In the genomic region with DNA sequence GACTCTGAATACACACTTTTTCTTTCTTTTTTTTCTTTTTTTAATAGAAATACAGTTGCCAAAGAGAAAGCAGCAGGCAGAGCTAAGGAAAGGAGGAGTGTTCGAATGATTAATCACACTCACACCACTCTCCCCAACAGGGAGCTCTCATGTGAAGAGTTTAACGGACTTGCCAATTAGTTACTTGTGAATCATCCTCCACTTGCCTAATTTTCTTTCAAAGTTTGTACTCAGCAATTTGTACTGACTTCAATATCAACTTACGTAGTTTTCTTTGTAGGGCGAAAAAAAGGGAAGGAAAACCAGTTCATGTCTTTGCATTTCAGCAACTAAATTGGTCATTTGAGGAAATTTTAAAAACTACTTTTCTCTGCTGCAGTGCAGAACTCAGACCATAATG, we compare ENCODE assay signal across 9 cellular contexts.
A peak's percentile ranks its signal among the peaks of the same experiment; 100 is the strongest.
DNase-seq lines count a peak whose midpoint lies in the region; TF ChIP-seq lines count a peak whose summit lies in the region.
"Had no signal": no experiment of that assay in that cellular context is flagged by ENCODE, and none has a peak within 500 bp of the region (broad histone marks: within the 10 kb centered on the region; RNA-seq: fewer than 3 reads in every experiment).

No MANE protein-coding gene starts in this region.

- no peaks in the 10 kb centered on the region for H3K9me3 ChIP-seq in GM23248 (ENCODE audit: low read depth)

- intact Hi-C loops in CD14-positive monocyte (cut with micrococcal nuclease) (loop anchor here (5.0 to 10.0 kb wide), 3 partner anchors 107 to 170 kb away; partner anchors contain the start of gene PIP4K2A (in 2 of the 2)), Calu3 (cut with micrococcal nuclease; ENCODE audit: unreplicated experiment) (no loop called here)

- H3K79me2 ChIP-seq in GM23248 (ENCODE audit: insufficient read depth): peaks cover 32% of the 10 kb centered on the region

- H3K36me3 ChIP-seq in GM23248 (ENCODE audit: low read depth): no peaks in the 10 kb centered on the region

- CTCF ChIA-PET in activated CD4-positive, alpha-beta memory T cell treated with anti-CD3 and anti-CD28 coated beads, Interleukin-2, amount 10 ng/mL, durations not matched to agents 7 days and 5 days (lab: Charles Lee): interaction anchor here (1.0 to 1.2 kb wide), 2 partner anchors 31 to 78 kb away, joined by 3 read pairs; no protein-coding TSS in a partner anchor
- CTCF ChIA-PET in Calu3 (lab: Charles Lee): interaction anchor here (0.9 kb wide), 1 partner anchor 10 kb away, joined by 4 read pairs; no protein-coding TSS in a partner anchor

- H3K4me1 Mint-ChIP-seq in CD14-positive monocyte: peaks cover 53% of the 10 kb centered on the region
- H3K4me1 Mint-ChIP-seq in activated CD4-positive, alpha-beta memory T cell treated with anti-CD3 and anti-CD28 coated beads, Interleukin-2, amount 10 ng/mL, durations not matched to agents 7 days and 5 days: peaks cover 77% of the 10 kb centered on the region
- H3K4me1 Mint-ChIP-seq in Calu3 (ENCODE audit: low read depth, unreplicated experiment): peaks cover 4% of the 10 kb centered on the region

- POLR2A ChIA-PET in activated CD4-positive, alpha-beta memory T cell treated with anti-CD3 and anti-CD28 coated beads, Interleukin-2, amount 10 ng/mL, durations not matched to agents 7 days and 5 days (lab: Charles Lee): interaction anchor here (1.1 to 4.6 kb wide), 6 partner anchors 10 to 602 kb away, joined by 3 to 22 read pairs (median 6); partner anchors contain the start of gene DNAJC1

- H3K27ac Mint-ChIP-seq in CD14-positive monocyte (peak overlapping the region; percentile 90 to 98 (median 96)), Calu3 (ENCODE audit: unreplicated experiment) (no peak overlapping the region)
- peak overlapping the region; percentile 84 for H3K27ac Mint-ChIP-seq in activated CD4-positive, alpha-beta memory T cell treated with anti-CD3 and anti-CD28 coated beads, Interleukin-2, amount 10 ng/mL, durations not matched to agents 7 days and 5 days

- peak overlapping the region; percentile 10 for H3K9ac ChIP-seq in GM23248

- no peak overlapping the region for H2AFZ ChIP-seq in GM23248

- H3K4me3 ChIP-seq in GM23248: peak overlapping the region; percentile 18

- H3K36me3 Mint-ChIP-seq in CD14-positive monocyte (peaks cover 55 to 56% of the 10 kb centered on the region in 2 donors), Calu3 (ENCODE audit: insufficient read depth, unreplicated experiment) (peaks cover 7% of the 10 kb centered on the region)
- peaks cover 71% of the 10 kb centered on the region for H3K36me3 Mint-ChIP-seq in activated CD4-positive, alpha-beta memory T cell treated with anti-CD3 and anti-CD28 coated beads, Interleukin-2, amount 10 ng/mL, durations not matched to agents 7 days and 5 days (ENCODE audit: low read depth)

- H3K4me1 ChIP-seq in GM23248 (ENCODE audit: insufficient read depth): peaks cover 17% of the 10 kb centered on the region

- peaks cover 0 to 3% (median 0%) of the 10 kb centered on the region in 7 donors for H3K9me3 Mint-ChIP-seq in CD14-positive monocyte
- H3K9me3 Mint-ChIP-seq in activated CD4-positive, alpha-beta memory T cell treated with anti-CD3 and anti-CD28 coated beads, Interleukin-2, amount 10 ng/mL, durations not matched to agents 7 days and 5 days: peaks cover 2% of the 10 kb centered on the region
- H3K9me3 Mint-ChIP-seq in Calu3 (ENCODE audit: low read depth, unreplicated experiment): no peaks in the 10 kb centered on the region

- H3K27me3 ChIP-seq in GM23248 (replicated peaks; ENCODE audit: insufficient read depth) (no peaks in the 10 kb centered on the region), layer of hippocampus (ENCODE audit: control insufficient read depth, insufficient read depth, low read length) (no peaks in the 10 kb centered on the region)

- no TSS peak for BruUV-seq in Calu3 (replicated peaks; lab: Mats Ljungman, UMichigan)

- H3F3A ChIP-seq in GM23248 (ENCODE audit: insufficient read depth): peaks cover 4% of the 10 kb centered on the region

- H3K4me3 Mint-ChIP-seq in CD14-positive monocyte: peak overlapping the region; percentile 51 to 82
- peak overlapping the region; percentile 28 for H3K4me3 Mint-ChIP-seq in activated CD4-positive, alpha-beta memory T cell treated with anti-CD3 and anti-CD28 coated beads, Interleukin-2, amount 10 ng/mL, durations not matched to agents 7 days and 5 days
- no peak overlapping the region for H3K4me3 Mint-ChIP-seq in Calu3 (ENCODE audit: low read depth, unreplicated experiment)

- H3K4me2 ChIP-seq in GM23248 (ENCODE audit: unreplicated experiment): peak overlapping the region; percentile 76

- in situ Hi-C loops in GM23248 (cut with MboI): no loop called here

- H3K9me2 ChIP-seq in GM23248 (ENCODE audit: insufficient read depth): no peaks in the 10 kb centered on the region

- no peak for TF ChIP-seq CTCF in CD14-positive monocyte (IDR thresholded peaks at IDR 0.05)
- TF ChIP-seq CTCF in Calu3 (IDR thresholded peaks at IDR 0.05; ENCODE audit: unreplicated experiment): no peak

- DNase-seq in CD14-positive monocyte (ENCODE audit: low spot score) (peak; percentile 60), GM23248 (peak; percentile 89), Calu3 (no peak), DMS 273 treated with DMSO at 0.1 percent for 48 hours (lab: John Stamatoyannopoulos, UW) (no peak), mucosa of gallbladder (ENCODE audit: low spot score) (no peak), NCI-H748 (lab: John Stamatoyannopoulos, UW; ENCODE audit: unreplicated experiment) (no peak)
- DNase-seq in activated CD4-positive, alpha-beta memory T cell treated with anti-CD3 and anti-CD28 coated beads, Interleukin-2, amount 10 ng/mL, durations not matched to agents 7 days and 5 days: no peak

- H3K27ac ChIP-seq in GM23248 (no peak overlapping the region), layer of hippocampus (ENCODE audit: low read depth, low read length) (peak overlapping the region; percentile 58)

- H4K20me1 ChIP-seq in GM23248 (ENCODE audit: insufficient read depth): no peaks in the 10 kb centered on the region

- 2 to 8% methylated on average over 4 of the region's 4 CpGs for WGBS in GM23248 (ENCODE audit: low coverage in 1 of 2, low lambda C conversion rate in 2 of 2, missing lambda C conversion rate in 2 of 2), 2 experiments

- H3K27me3 Mint-ChIP-seq in CD14-positive monocyte (ENCODE audit: low read depth in 3 of 3): no peaks in the 10 kb centered on the region
- H3K27me3 Mint-ChIP-seq in activated CD4-positive, alpha-beta memory T cell treated with anti-CD3 and anti-CD28 coated beads, Interleukin-2, amount 10 ng/mL, durations not matched to agents 7 days and 5 days: no peaks in the 10 kb centered on the region
- H3K27me3 Mint-ChIP-seq in Calu3 (ENCODE audit: unreplicated experiment): no peaks in the 10 kb centered on the region
- H3K27me3 Mint-ChIP-seq: brain had no signal

Comparison
In these comparisons a context has a peak if more than half of its experiments do, and no peak if none do; other contexts are left out.
1. DNase-seq: peak in CD14-positive monocyte (single experiment) and GM23248 (single experiment); none in activated CD4-positive, alpha-beta memory T cell treated with anti-CD3 and anti-CD28 coated beads, Interleukin-2, amount 10 ng/mL, durations not matched to agents 7 days and 5 days (single experiment), Calu3 (single experiment), DMS 273 treated with DMSO at 0.1 percent for 48 hours (single experiment), mucosa of gallbladder (single experiment) and NCI-H748 (single experiment).